29 cellular contexts compared by ENCODE assay signal in the genomic region with DNA sequence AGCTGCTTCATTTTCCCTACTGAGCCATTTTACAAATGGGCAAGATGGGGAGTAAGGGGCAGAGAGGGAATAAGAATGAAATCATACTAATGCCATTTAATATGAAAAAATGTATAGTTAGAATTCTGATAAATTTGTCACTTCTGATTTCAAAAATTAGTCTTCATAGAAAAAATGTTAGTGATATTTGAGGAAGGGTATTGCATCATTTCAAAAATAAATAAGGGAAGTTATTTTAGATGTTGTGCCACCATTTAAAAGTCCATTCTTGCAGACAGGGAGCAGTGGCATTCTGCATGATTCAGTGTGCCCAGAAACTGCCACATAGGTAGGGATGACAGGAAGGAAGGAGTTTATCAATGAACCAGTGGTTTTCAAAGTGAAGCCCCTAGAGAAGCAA.
"Had no signal": no experiment of that assay in that cellular context is flagged by ENCODE, and none has a peak within 500 bp of the region (broad histone marks: within the 10 kb centered on the region; RNA-seq: fewer than 3 reads in every experiment).

No MANE protein-coding gene starts in this region.

- ATAC-seq: stimulated activated effector memory CD8-positive, alpha-beta T cell treated with anti-CD3 and anti-CD28 coated beads, Interleukin-12 subunit alpha, Interleukin-12 subunit beta, amount 100 ng/mL, for 72 hours; stimulated activated naive B cell treated with anti-CD40 and anti-IgM and Interleukin-4, amounts not matched to agents 10 μg/mL and 1 μg/mL and 100 μg/mL, for 72 hours; stimulated activated naive CD8-positive, alpha-beta T cell treated with anti-CD3 and anti-CD28 coated beads, Interleukin-15, amount 100 ng/mL, for 72 hours; stimulated activated naive CD8-positive, alpha-beta T cell treated with anti-CD3 and anti-CD28 coated beads, Interleukin-15, Interleukin-2, amounts not matched to agents 100 U/mL and 50 U/mL, for 24 hours; upper lobe of right lung had no signal

- H3K4me3 Mint-ChIP-seq: stimulated activated effector memory CD8-positive, alpha-beta T cell treated with anti-CD3 and anti-CD28 coated beads, Interleukin-12 subunit alpha, Interleukin-12 subunit beta, amount 100 ng/mL, for 72 hours; stimulated activated memory B cell treated with anti-CD40 and anti-IgM and Interleukin-4, amounts not matched to agents 10 μg/mL and 1 μg/mL and 100 μg/mL, for 72 hours; stimulated activated naive B cell treated with anti-CD40 and anti-IgM and Interleukin-4, amounts not matched to agents 10 μg/mL and 1 μg/mL and 100 μg/mL, for 72 hours; stimulated activated naive CD8-positive, alpha-beta T cell treated with anti-CD3 and anti-CD28 coated beads, Interleukin-15, amount 100 ng/mL, for 72 hours; stimulated activated naive CD8-positive, alpha-beta T cell treated with anti-CD3 and anti-CD28 coated beads, Interleukin-15, Interleukin-2, amounts not matched to agents 100 ng/mL and 50 ng/mL, for 24 hours; type B pancreatic cell had no signal

- H3K9me3 ChIP-seq: stomach, suprapubic skin, testis, thoracic aorta, thyroid gland, tibial artery, tibial nerve, transverse colon, upper lobe of left lung, upper lobe of right lung, uterus, vagina had no signal

- H3K27ac Mint-ChIP-seq: stimulated activated effector memory CD8-positive, alpha-beta T cell treated with anti-CD3 and anti-CD28 coated beads, Interleukin-12 subunit alpha, Interleukin-12 subunit beta, amount 100 ng/mL, for 72 hours; stimulated activated memory B cell treated with anti-CD40 and anti-IgM and Interleukin-4, amounts not matched to agents 10 μg/mL and 1 μg/mL and 100 μg/mL, for 72 hours; stimulated activated naive B cell treated with anti-CD40 and anti-IgM and Interleukin-4, amounts not matched to agents 10 μg/mL and 1 μg/mL and 100 μg/mL, for 72 hours; stimulated activated naive CD8-positive, alpha-beta T cell treated with anti-CD3 and anti-CD28 coated beads, Interleukin-15, amount 100 ng/mL, for 72 hours; stimulated activated naive CD8-positive, alpha-beta T cell treated with anti-CD3 and anti-CD28 coated beads, Interleukin-15, Interleukin-2, amounts not matched to agents 100 ng/mL and 50 ng/mL, for 24 hours; type B pancreatic cell had no signal

- H3K4me1 ChIP-seq: stomach, suprapubic skin, testis, thyroid gland, tibial artery, tibial nerve, transverse colon, upper lobe of left lung, upper lobe of right lung, uterus, vagina had no signal

- FAIRE-seq: urothelium cell line had no signal

- H3K27me3 ChIP-seq: stomach, suprapubic skin, testis, thyroid gland, tibial artery, tibial nerve, transverse colon, upper lobe of left lung, upper lobe of right lung, uterus, vagina had no signal

- H3K36me3 ChIP-seq: stomach, suprapubic skin, thoracic aorta, thyroid gland, tibial artery, tibial nerve, transverse colon, upper lobe of left lung, upper lobe of right lung, uterus, vagina had no signal

- H3K4me3 ChIP-seq: stomach, suprapubic skin, testis, thoracic aorta, thyroid gland, tibial artery, tibial nerve, transverse colon, upper lobe of left lung, upper lobe of right lung, uterus, vagina had no signal

- H3K4me1 Mint-ChIP-seq: stimulated activated effector memory CD8-positive, alpha-beta T cell treated with anti-CD3 and anti-CD28 coated beads, Interleukin-12 subunit alpha, Interleukin-12 subunit beta, amount 100 ng/mL, for 72 hours; stimulated activated memory B cell treated with anti-CD40 and anti-IgM and Interleukin-4, amounts not matched to agents 10 μg/mL and 1 μg/mL and 100 μg/mL, for 72 hours; stimulated activated naive B cell treated with anti-CD40 and anti-IgM and Interleukin-4, amounts not matched to agents 10 μg/mL and 1 μg/mL and 100 μg/mL, for 72 hours; stimulated activated naive CD8-positive, alpha-beta T cell treated with anti-CD3 and anti-CD28 coated beads, Interleukin-15, amount 100 ng/mL, for 72 hours had no signal

- DNase-seq: stimulated activated CD4-positive, alpha-beta T cell treated with anti-CD3 and anti-CD28 coated beads, Interleukin-2, amount 100 ng/mL, for 48 hours; stimulated activated CD4-positive, alpha-beta T cell treated with anti-CD3 and anti-CD28 coated beads, Interleukin-4, amount 100 ng/mL, for 1 hour; stimulated activated CD4-positive, alpha-beta T cell treated with anti-CD3 and anti-CD28 coated beads, Interleukin-4, amount 100 ng/mL, for 24 hours; stimulated activated CD4-positive, alpha-beta T cell treated with anti-CD3 and anti-CD28 coated beads, Interleukin-4, amount 100 ng/mL, for 4 hours; stimulated activated CD8-positive, alpha-beta memory T cell treated with anti-CD3 and anti-CD28 coated beads, Interleukin-4, amount 100 ng/mL, for 48 hours; stimulated activated naive B cell treated with anti-CD40 and anti-IgM and Interleukin-4, amounts not matched to agents 10 μg/mL and 1 μg/mL and 100 μg/mL, for 72 hours; stimulated activated naive CD4-positive, alpha-beta T cell; stimulated activated naive CD4-positive, alpha-beta T cell treated with Interleukin-2 at 50 U/mL for 16 hours; stimulated activated naive CD8-positive, alpha-beta T cell treated with anti-CD3 and anti-CD28 coated beads, Interleukin-15, amount 100 ng/mL, for 72 hours; stimulated activated naive CD8-positive, alpha-beta T cell treated with anti-CD3 and anti-CD28 coated beads, Interleukin-15, Interleukin-2, amounts not matched to agents 100 U/mL and 50 U/mL, for 24 hours; stomach; substantia nigra; testis; thyroid gland; tibial artery; transverse colon; trophoblast cell; upper lobe of left lung; upper lobe of right lung; uterus had no signal

- H3K27ac ChIP-seq: stomach, suprapubic skin, testis, thoracic aorta, thyroid gland, tibial artery, tibial nerve, transverse colon, upper lobe of left lung, upper lobe of right lung, uterus, vagina had no signal

- H3K36me3 Mint-ChIP-seq: stimulated activated effector memory CD8-positive, alpha-beta T cell treated with anti-CD3 and anti-CD28 coated beads, Interleukin-12 subunit alpha, Interleukin-12 subunit beta, amount 100 ng/mL, for 72 hours; stimulated activated memory B cell treated with anti-CD40 and anti-IgM and Interleukin-4, amounts not matched to agents 10 μg/mL and 1 μg/mL and 100 μg/mL, for 72 hours; stimulated activated naive B cell treated with anti-CD40 and anti-IgM and Interleukin-4, amounts not matched to agents 10 μg/mL and 1 μg/mL and 100 μg/mL, for 72 hours; type B pancreatic cell had no signal

- H3K27me3 Mint-ChIP-seq: stimulated activated memory B cell treated with anti-CD40 and anti-IgM and Interleukin-4, amounts not matched to agents 10 μg/mL and 1 μg/mL and 100 μg/mL, for 72 hours; stimulated activated naive B cell treated with anti-CD40 and anti-IgM and Interleukin-4, amounts not matched to agents 10 μg/mL and 1 μg/mL and 100 μg/mL, for 72 hours had no signal
